15 cellular contexts compared by ENCODE assay signal in genomic region chr14:23862513-23862912, GRCh38.
DNase-seq lines count a peak whose midpoint lies in the region; ATAC-seq and TF ChIP-seq lines count a peak whose summit lies in the region.
"Had no signal": no experiment of that assay in that cellular context is flagged by ENCODE, and none has a peak within 500 bp of the region (broad histone marks: within the 10 kb centered on the region; RNA-seq: fewer than 3 reads in every experiment).

No MANE protein-coding gene starts in this region.

- H4K91ac ChIP-seq in H9 (ENCODE audit: insufficient read length, low read depth, low read length) (no peak overlapping the region), mesenchymal stem cell (ENCODE audit: low read length) (no peak overlapping the region)

- H3K9me3 Mint-ChIP-seq in H9 (peaks cover 0 to 90% of the 10 kb centered on the region in 2 experiments; a peak in 2 of 5 replicates), glutamatergic neuron (ENCODE audit: unreplicated experiment) (peaks cover 24% of the 10 kb centered on the region)
- H3K9me3 Mint-ChIP-seq: CD4-positive, alpha-beta memory T cell had no signal

- no peak overlapping the region for H3K23ac ChIP-seq in H9 (ENCODE audit: insufficient read length, low read depth, low read length)
- no peak overlapping the region for H3K23ac ChIP-seq in mesenchymal stem cell (ENCODE audit: low read length in 2 of 2)

- no peak overlapping the region for H3K14ac ChIP-seq in H9 (ENCODE audit: insufficient read depth, low read length)
- no peak overlapping the region for H3K14ac ChIP-seq in mesenchymal stem cell (ENCODE audit: low read length in 2 of 2)

- H2BK5ac ChIP-seq in H9 (ENCODE audit: insufficient read length, low read length) = no peak overlapping the region
- H2BK5ac ChIP-seq in mesenchymal stem cell (ENCODE audit: low read depth, low read length, poor library complexity, severe bottlenecking) = no peak overlapping the region

- H3K27me3 ChIP-seq in H9 (ENCODE audit: insufficient read depth, low read length) (no peaks in the 10 kb centered on the region), RWPE2 (ENCODE audit: insufficient read depth, poor library complexity, severe bottlenecking) (no peaks in the 10 kb centered on the region), mesenchymal stem cell (ENCODE audit: control insufficient read depth in 1 of 2, insufficient read depth in 1 of 2, low read length in 2 of 2) (peaks cover 7 to 9% of the 10 kb centered on the region in 2 experiments)

- H3K27ac Mint-ChIP-seq in H9 = peak overlapping the region in 1 of 3 experiments; percentile 73; a peak in 1 of 7 replicates
- H3K27ac Mint-ChIP-seq in glutamatergic neuron (ENCODE audit: unreplicated experiment) = peak overlapping the region; percentile 97
- H3K27ac Mint-ChIP-seq: CD4-positive, alpha-beta memory T cell had no signal

- no peaks in the 10 kb centered on the region for H3K79me2 ChIP-seq in H9 (ENCODE audit: insufficient read depth, low read length)

- H3K79me1 ChIP-seq in H9 (ENCODE audit: insufficient read depth, low read depth, low read length, poor library complexity, severe bottlenecking) (no peaks in the 10 kb centered on the region), mesenchymal stem cell (replicated peaks; ENCODE audit: low read length, poor library complexity, severe bottlenecking) (no peaks in the 10 kb centered on the region)

- H4K20me1 ChIP-seq in H9 (ENCODE audit: control insufficient read depth, insufficient read depth, insufficient read length) = no peaks in the 10 kb centered on the region

- H2BK20ac ChIP-seq in H9 (ENCODE audit: low read depth, low read length, poor library complexity, severe bottlenecking) = no peak overlapping the region

- DNase-seq in H9 (peak; percentile 28), RWPE2 (ENCODE audit: low spot score) (no peak), glutamatergic neuron (no peak), mesenchymal stem cell (no peak), NCI-H1930 (lab: John Stamatoyannopoulos, UW) (no peak)
- DNase-seq: C1 segment of cervical spinal cord; Calu3; CD4-positive, alpha-beta memory T cell; COR-L47; DMS53; DMS79 treated with DMSO at 0.1 percent for 48 hours; GF-D8; GOT3; HCEC 1CT had no signal

- TF ChIP-seq CTCF in H9 (conservative IDR thresholded peaks at IDR 0.05) = no peak
- no peak for TF ChIP-seq CTCF in RWPE2 (IDR thresholded peaks at IDR 0.05; ENCODE audit: poor library complexity, severe bottlenecking)
- TF ChIP-seq CTCF in glutamatergic neuron (IDR thresholded peaks at IDR 0.05; ENCODE audit: partially characterized antibody, unreplicated experiment) = no peak

- H3K9ac ChIP-seq in H9 (ENCODE audit: extremely low read depth, insufficient read length, low read length) (no peak overlapping the region), mesenchymal stem cell (ENCODE audit: low read length) (no peak overlapping the region)

- H2BK15ac ChIP-seq in H9 (ENCODE audit: low read depth, low read length) (no peak overlapping the region), mesenchymal stem cell (ENCODE audit: low read depth, poor library complexity, severe bottlenecking) (no peak overlapping the region)

- H3T11ph ChIP-seq in H9 (ENCODE audit: low read length) = no peak overlapping the region

- H3K4me2 ChIP-seq in H9 (ENCODE audit: insufficient read depth, insufficient read length, low read length) (no peak overlapping the region), mesenchymal stem cell (ENCODE audit: low read length, poor library complexity, severe bottlenecking) (no peak overlapping the region)

- no peaks in the 10 kb centered on the region for H3K4me1 ChIP-seq in H9 (ENCODE audit: insufficient read depth, low read length)
- H3K4me1 ChIP-seq in RWPE2 (ENCODE audit: insufficient read depth, poor library complexity, severe bottlenecking) = no peaks in the 10 kb centered on the region
- no peaks in the 10 kb centered on the region for H3K4me1 ChIP-seq in mesenchymal stem cell (ENCODE audit: control insufficient read depth, insufficient read depth, low read depth, low read length)

- H3K18ac ChIP-seq in H9 (ENCODE audit: insufficient read length, low read depth, low read length) (no peak overlapping the region), mesenchymal stem cell (ENCODE audit: low read depth in 1 of 2, low read length in 2 of 2) (no peak overlapping the region)

- H3K4ac ChIP-seq in H9 (ENCODE audit: low read depth, low read length) = no peak overlapping the region
- no peak overlapping the region for H3K4ac ChIP-seq in mesenchymal stem cell (ENCODE audit: low read depth in 1 of 2, low read length in 2 of 2)

- H3K27me3 Mint-ChIP-seq in H9 (ENCODE audit: low read depth) = peaks cover 3% of the 10 kb centered on the region
- peaks cover 23% of the 10 kb centered on the region for H3K27me3 Mint-ChIP-seq in glutamatergic neuron (ENCODE audit: unreplicated experiment)

- no peak overlapping the region for H3K56ac ChIP-seq in H9 (ENCODE audit: insufficient read length, low read depth, low read length)

- H4K8ac ChIP-seq in H9 (replicated peaks; ENCODE audit: insufficient read length, low read depth, low read length) = no peak overlapping the region
- no peak overlapping the region for H4K8ac ChIP-seq in mesenchymal stem cell (ENCODE audit: low read length)

- no peaks in the 10 kb centered on the region for H3K23me2 ChIP-seq in H9 (ENCODE audit: insufficient read length, low read depth, low read length, poor library complexity, severe bottlenecking)

- ATAC-seq in RWPE2 (ENCODE audit: low read depth) (0 out of 3 replicates have a peak, but pooled peaks have one; percentile 27), SK-N-SH treated with all-trans-retinoic acid at 6 μM for 48 hours (no peak)

- H2BK12ac ChIP-seq in H9 (ENCODE audit: insufficient read length, low read depth, low read length) = no peak overlapping the region
- no peak overlapping the region for H2BK12ac ChIP-seq in mesenchymal stem cell (ENCODE audit: low read length in 2 of 2)

- WGBS in H9 (ENCODE audit: extremely low coverage, insufficient read length, low lambda C conversion rate) = no CpG with 5 or more reads among the region's 2 CpGs
- WGBS in mesenchymal stem cell = 60% methylated on average over 2 of the region's 2 CpGs

- no peaks in the 10 kb centered on the region for H3K36me3 ChIP-seq in RWPE2 (ENCODE audit: low read depth)
- no peaks in the 10 kb centered on the region for H3K36me3 ChIP-seq in mesenchymal stem cell (ENCODE audit: control insufficient read depth in 1 of 2, insufficient read depth in 2 of 2, low read depth in 1 of 2, low read length in 2 of 2)

- H2BK120ac ChIP-seq in H9 (ENCODE audit: low read depth, low read length, poor library complexity, severe bottlenecking) (no peak overlapping the region), mesenchymal stem cell (ENCODE audit: low read depth, low read length) (no peak overlapping the region)

- H3K4me1 Mint-ChIP-seq in H9 (no peaks in the 10 kb centered on the region), glutamatergic neuron (ENCODE audit: low read depth, unreplicated experiment) (peaks cover 46% of the 10 kb centered on the region)
- H3K4me1 Mint-ChIP-seq: CD4-positive, alpha-beta memory T cell had no signal

- H2AK5ac ChIP-seq in H9 (ENCODE audit: insufficient read length, low read length) = no peak overlapping the region
- no peak overlapping the region for H2AK5ac ChIP-seq in mesenchymal stem cell (ENCODE audit: low read length, severe bottlenecking)

- H2AFZ ChIP-seq in H9 (ENCODE audit: low read length) (no peak overlapping the region), mesenchymal stem cell (ENCODE audit: low read depth, low read length) (no peak overlapping the region)

- H3K4me3 ChIP-seq in RWPE2 (ENCODE audit: severe bottlenecking) = no peak overlapping the region
- H3K4me3 ChIP-seq in mesenchymal stem cell (ENCODE audit: insufficient read depth in 1 of 2, low read depth in 1 of 2, low read length in 2 of 2) = no peak overlapping the region

- H3K4me3 Mint-ChIP-seq in H9 (no peak overlapping the region), glutamatergic neuron (ENCODE audit: unreplicated experiment) (no peak overlapping the region)
- H3K4me3 Mint-ChIP-seq: CD4-positive, alpha-beta memory T cell had no signal

- H3K36me3 Mint-ChIP-seq in H9 (ENCODE audit: insufficient read depth in 1 of 3, low read depth in 3 of 3) (peaks cover 0 to 25% (median 3%) of the 10 kb centered on the region in 3 experiments; a peak in 4 of 7 replicates), glutamatergic neuron (ENCODE audit: unreplicated experiment) (peaks cover 4% of the 10 kb centered on the region)
- H3K36me3 Mint-ChIP-seq: CD4-positive, alpha-beta memory T cell had no signal

- no peak overlapping the region for H4K5ac ChIP-seq in H9 (ENCODE audit: insufficient read length, low read depth, low read length)

- H3K27ac ChIP-seq in H9 (ENCODE audit: insufficient read length, low read depth, low read length) (no peak overlapping the region), RWPE2 (ENCODE audit: poor library complexity, severe bottlenecking) (no peak overlapping the region), mesenchymal stem cell (ENCODE audit: low read length, poor library complexity, severe bottlenecking) (no peak overlapping the region)

- H3K9me3 ChIP-seq in H9 (ENCODE audit: control insufficient read depth, low read depth, low read length) (peaks cover 17% of the 10 kb centered on the region), RWPE2 (ENCODE audit: severe bottlenecking) (no peaks in the 10 kb centered on the region), mesenchymal stem cell (ENCODE audit: control insufficient read depth, low read length) (no peaks in the 10 kb centered on the region)

TF ChIP-seq in SK-N-SH treated with all-trans-retinoic acid at 6 μM for 48 hours, 23 proteins besides CTCF, POLR2A, EP300 and RAD21:
- no peak for TF ChIP-seq PATZ1 (CRISPR knock-in tag; IDR thresholded peaks at IDR 0.05; ENCODE audit: borderline replicate concordance)
